1 cellular context compared by ENCODE assay signal in genomic region chr2:85561280-85562212, GRCh38.
A peak's percentile ranks its signal among the peaks of the same experiment; 100 is the strongest.
TF ChIP-seq lines count a peak whose summit lies in the region.

Gene GGCX, minus strand, starts transcription at chr2:85561493. Its CDS starts 65 bp downstream, at chr2:85561428.

TF ChIP-seq in HepG2, 621 proteins besides CTCF, POLR2A, EP300 and RAD21 (continued from another document and continues in another):
- TF ChIP-seq ZNF577 (CRISPR knock-in tag; IDR thresholded peaks at IDR 0.05; ENCODE audit: borderline replicate concordance, low read depth) (no peak), ZUFSP (CRISPR knock-in tag; IDR thresholded peaks at IDR 0.05; ENCODE audit: borderline replicate concordance) (no peak), SP140L (CRISPR knock-in tag; IDR thresholded peaks at IDR 0.05; ENCODE audit: borderline replicate concordance) (no peak; the same call in 1 of the 2 replicates), FOXK1 (CRISPR knock-in tag; IDR thresholded peaks at IDR 0.05; ENCODE audit: borderline replicate concordance, low read depth) (peak; percentile 94), ZNF326 (CRISPR knock-in tag; IDR thresholded peaks at IDR 0.05; ENCODE audit: borderline replicate concordance) (no peak), PAF1 (CRISPR knock-in tag; IDR thresholded peaks at IDR 0.05) (no peak), ZNF605 (CRISPR knock-in tag; IDR thresholded peaks at IDR 0.05) (peak; percentile 97), SNAI1 (CRISPR knock-in tag; IDR thresholded peaks at IDR 0.05; ENCODE audit: borderline replicate concordance) (peak; percentile 53; the same call in 1 of the 2 replicates), ZHX2 (IDR thresholded peaks at IDR 0.05; ENCODE audit: low read depth) (no peak), ZHX2 (CRISPR knock-in tag; IDR thresholded peaks at IDR 0.05; ENCODE audit: borderline replicate concordance) (no peak), ZSCAN12 (CRISPR knock-in tag; IDR thresholded peaks at IDR 0.05) (no peak), ZNF264 (CRISPR knock-in tag; IDR thresholded peaks at IDR 0.05) (no peak), NCOR1 (IDR thresholded peaks at IDR 0.05; ENCODE audit: borderline replicate concordance, low read length) (peak; percentile 91; the same call in 1 of the 2 replicates), ZC3H13 (CRISPR knock-in tag; IDR thresholded peaks at IDR 0.05) (peak; percentile 64; the same call in 1 of the 2 replicates), ZBTB44 (CRISPR knock-in tag; IDR thresholded peaks at IDR 0.05) (no peak; the same call in 1 of the 2 replicates), KDM3A (CRISPR knock-in tag; IDR thresholded peaks at IDR 0.05; ENCODE audit: low read depth) (peak; percentile 60; the same call in 1 of the 2 replicates), NFYC (CRISPR knock-in tag; IDR thresholded peaks at IDR 0.05) (0 out of 2 replicates have a peak, but pooled peaks have one; percentile 10), ZC3H4 (CRISPR knock-in tag; IDR thresholded peaks at IDR 0.05; ENCODE audit: borderline replicate concordance) (no peak), NR1H2 (CRISPR knock-in tag; IDR thresholded peaks at IDR 0.05; ENCODE audit: borderline replicate concordance, low read depth) (no peak), RXRB (CRISPR knock-in tag; IDR thresholded peaks at IDR 0.05; ENCODE audit: borderline replicate concordance) (peak; percentile 62; the same call in 1 of the 2 replicates), MLX (CRISPR knock-in tag; IDR thresholded peaks at IDR 0.05) (no peak), MLLT10 (CRISPR knock-in tag; IDR thresholded peaks at IDR 0.05) (no peak), RNF219 (CRISPR knock-in tag; IDR thresholded peaks at IDR 0.05) (no peak), GABPA (IDR thresholded peaks at IDR 0.05; ENCODE audit: low read depth, low read length) (no peak), GABPA (CRISPR knock-in tag; IDR thresholded peaks at IDR 0.05; ENCODE audit: low read depth) (peak; percentile 81), MAFG (CRISPR knock-in tag; IDR thresholded peaks at IDR 0.05) (no peak), ZBTB21 (CRISPR knock-in tag; IDR thresholded peaks at IDR 0.05) (no peak; the same call in 1 of the 2 replicates), ATAD3A (CRISPR knock-in tag; IDR thresholded peaks at IDR 0.05) (no peak), ATF7-NPFF (CRISPR knock-in tag; IDR thresholded peaks at IDR 0.05; ENCODE audit: low read depth) (peak; percentile 52; the same call in 1 of the 2 replicates), GATA4 (IDR thresholded peaks at IDR 0.05; ENCODE audit: borderline replicate concordance, low read depth) (peak; percentile 64; the same call in 1 of the 2 replicates), ZNF317 (CRISPR knock-in tag; IDR thresholded peaks at IDR 0.05) (peak; percentile 86), ZNF850 (CRISPR knock-in tag; conservative IDR thresholded peaks at IDR 0.05) (no peak), ZKSCAN8 (CRISPR knock-in tag; IDR thresholded peaks at IDR 0.05; ENCODE audit: borderline replicate concordance) (no peak; the same call in 1 of the 2 replicates), HOMEZ (CRISPR knock-in tag; IDR thresholded peaks at IDR 0.05; ENCODE audit: low read depth) (peak; percentile 34; the same call in 1 of the 2 replicates), ISL2 (CRISPR knock-in tag; IDR thresholded peaks at IDR 0.05) (no peak), MAFK (conservative IDR thresholded peaks at IDR 0.05 in 1 of 2, IDR thresholded peaks at IDR 0.05 in 1 of 2; ENCODE audit: low read length in 2 of 2) (peak; percentile 23 to 44; a peak in 2 of 4 replicates), NR0B2 (CRISPR knock-in tag; IDR thresholded peaks at IDR 0.05) (peak; percentile 87; the same call in 1 of the 2 replicates), RBFOX2 (IDR thresholded peaks at IDR 0.05; ENCODE audit: low read depth, low read length) (peak; percentile 98), MTF1 (CRISPR knock-in tag; IDR thresholded peaks at IDR 0.05) (no peak), GMEB2 (CRISPR knock-in tag; IDR thresholded peaks at IDR 0.05; ENCODE audit: low read depth) (peak; percentile 52; the same call in 1 of the 2 replicates), TIGD3 (CRISPR knock-in tag; IDR thresholded peaks at IDR 0.05; ENCODE audit: borderline replicate concordance) (no peak)
